ENCODE assay signal across 17 cellular contexts in genomic region chr11:122246885-122247284, GRCh38.
"Had no signal": no experiment of that assay in that cellular context is flagged by ENCODE, and none has a peak within 500 bp of the region (broad histone marks: within the 10 kb centered on the region; RNA-seq: fewer than 3 reads in every experiment).

No MANE protein-coding gene starts in this region.

- H3K9me3 Mint-ChIP-seq: activated naive CD4-positive, alpha-beta T cell treated with anti-CD3 and anti-CD28 coated beads, Interleukin-2, amount 10 ng/mL, durations not matched to agents 7 days and 5 days; activated T-helper 17 cell treated with anti-CD3 and anti-CD28 coated beads, Interleukin-2, amount 50 U/mL, for 72 hours; mesothelial cell of epicardium had no signal

- H3K36me3 Mint-ChIP-seq: activated naive CD4-positive, alpha-beta T cell treated with anti-CD3 and anti-CD28 coated beads, Interleukin-2, amount 10 ng/mL, durations not matched to agents 7 days and 5 days; mesothelial cell of epicardium had no signal

- H3K27me3 ChIP-seq: adrenal gland, colonic mucosa, hepatocyte, stomach had no signal

- ATAC-seq: activated T-helper 17 cell treated with anti-CD3 and anti-CD28 coated beads, Interleukin-2, amount 50 U/mL, for 72 hours; lower lobe of right lung had no signal

- H3K4me3 ChIP-seq: adrenal gland, colonic mucosa, hepatocyte, lower lobe of right lung, stomach, thoracic aorta had no signal

- H3K36me3 ChIP-seq: adrenal gland, colonic mucosa, lower lobe of right lung, stomach, thoracic aorta had no signal

- H3K4me1 Mint-ChIP-seq: activated naive CD4-positive, alpha-beta T cell treated with anti-CD3 and anti-CD28 coated beads, Interleukin-2, amount 10 ng/mL, durations not matched to agents 7 days and 5 days; activated T-helper 17 cell treated with anti-CD3 and anti-CD28 coated beads, Interleukin-2, amount 50 U/mL, for 72 hours had no signal

- H3K27me3 Mint-ChIP-seq: activated naive CD4-positive, alpha-beta T cell treated with anti-CD3 and anti-CD28 coated beads, Interleukin-2, amount 10 ng/mL, durations not matched to agents 7 days and 5 days had no signal

- FAIRE-seq: endothelial cell of umbilical vein, small intestine had no signal

- H3K4me1 ChIP-seq: adrenal gland, colonic mucosa, lower lobe of right lung had no signal

- H3K9me3 ChIP-seq: adrenal gland, colonic mucosa, lower lobe of right lung, stomach, thoracic aorta had no signal

- H3K4me3 Mint-ChIP-seq: activated naive CD4-positive, alpha-beta T cell treated with anti-CD3 and anti-CD28 coated beads, Interleukin-2, amount 10 ng/mL, durations not matched to agents 7 days and 5 days; activated T-helper 17 cell treated with anti-CD3 and anti-CD28 coated beads, Interleukin-2, amount 50 U/mL, for 72 hours; mesothelial cell of epicardium had no signal

- H3K27ac Mint-ChIP-seq: activated naive CD4-positive, alpha-beta T cell treated with anti-CD3 and anti-CD28 coated beads, Interleukin-2, amount 10 ng/mL, durations not matched to agents 7 days and 5 days; activated T-helper 17 cell treated with anti-CD3 and anti-CD28 coated beads, Interleukin-2, amount 50 U/mL, for 72 hours; mesothelial cell of epicardium had no signal

- DNase-seq: activated CD4-positive, alpha-beta T cell treated with anti-CD3 and anti-CD28 coated beads for 48 hours; activated naive CD4-positive, alpha-beta T cell treated with anti-CD3 and anti-CD28 coated beads, Interleukin-2, amount 10 ng/mL, durations not matched to agents 7 days and 5 days; activated T-cell treated with anti-CD3 and anti-CD28 coated beads for 4 hours; adrenal gland; caudate nucleus; colonic mucosa; effector CD4-positive, alpha-beta T cell; lower lobe of right lung; small intestine; stomach; T-helper 9 cell had no signal

- H3K27ac ChIP-seq: adrenal gland, colonic mucosa, hepatocyte, lower lobe of right lung, stomach, thoracic aorta, VCaP had no signal
